ENCODE assay signal across 12 cellular contexts in the genomic region with DNA sequence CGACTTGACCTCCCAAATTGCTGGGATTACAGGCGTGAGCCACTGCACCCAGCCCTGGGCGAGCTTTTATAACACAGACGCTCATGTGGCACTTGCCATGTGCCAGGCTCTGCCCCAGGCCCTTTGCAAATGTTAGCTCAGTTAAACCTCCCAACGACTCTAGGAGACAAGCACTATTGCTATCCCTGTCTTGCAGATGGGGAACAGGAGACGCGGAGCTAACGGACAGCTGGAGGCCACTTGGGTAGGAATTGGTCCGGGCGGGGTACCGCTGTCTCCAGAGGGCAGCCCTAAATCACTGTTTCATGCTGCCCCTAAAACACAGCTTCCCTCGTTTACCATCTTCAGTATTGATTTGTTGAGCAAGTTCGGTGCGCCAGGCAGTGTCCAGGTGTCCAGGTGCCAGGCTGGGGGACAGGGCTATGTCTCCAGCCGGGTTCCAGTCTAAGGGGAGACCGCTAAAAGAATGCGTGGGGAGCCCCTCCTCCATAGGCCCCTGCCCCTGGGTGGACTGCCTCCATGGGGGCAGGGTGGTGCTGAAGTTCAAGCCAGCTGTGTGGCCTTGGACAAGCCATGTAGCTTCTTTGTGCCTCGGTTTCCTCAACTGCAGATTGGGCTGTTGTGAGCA. TPM values are rescaled to one million over a fixed set of nuclear protein-coding genes. Genes with fewer than 3 reads are reported as not detected.
DNase-seq lines count a peak whose midpoint lies in the region; ATAC-seq and TF ChIP-seq lines count a peak whose summit lies in the region.
"Had no signal": no experiment of that assay in that cellular context is flagged by ENCODE, and none has a peak within 500 bp of the region (broad histone marks: within the 10 kb centered on the region; RNA-seq: fewer than 3 reads in every experiment).

No MANE protein-coding gene starts in this region.

- POLR2A ChIA-PET in activated CD8-positive, alpha-beta T cell treated with anti-CD3 and anti-CD28 coated beads for 36 hours (lab: Charles Lee) = interaction anchor here (1.0 to 2.8 kb wide), 4 partner anchors 11 to 1167 kb away, joined by 3 to 10 read pairs (median 4); no protein-coding TSS in a partner anchor
- POLR2A ChIA-PET in RWPE1 (lab: Yijun Ruan, JAX; ENCODE audit: low non-redundant PET) = interaction anchor here (0.5 kb wide), 1 partner anchor 104 kb away, joined by 3 read pairs; no protein-coding TSS in a partner anchor

- H3K27ac Mint-ChIP-seq in activated CD8-positive, alpha-beta T cell treated with anti-CD3 and anti-CD28 coated beads for 36 hours = no peak overlapping the region
- no peak overlapping the region for H3K27ac Mint-ChIP-seq in memory B cell
- no peak overlapping the region for H3K27ac Mint-ChIP-seq in type B pancreatic cell
- H3K27ac Mint-ChIP-seq: nephron progenitor cell had no signal

- H3K9me3 Mint-ChIP-seq in activated CD8-positive, alpha-beta T cell treated with anti-CD3 and anti-CD28 coated beads for 36 hours = no peaks in the 10 kb centered on the region
- no peaks in the 10 kb centered on the region for H3K9me3 Mint-ChIP-seq in memory B cell
- no peaks in the 10 kb centered on the region for H3K9me3 Mint-ChIP-seq in type B pancreatic cell
- H3K9me3 Mint-ChIP-seq: nephron progenitor cell had no signal

- CTCF ChIA-PET in activated CD8-positive, alpha-beta T cell treated with anti-CD3 and anti-CD28 coated beads for 36 hours (lab: Charles Lee) = interaction anchor here (0.7 to 2.0 kb wide), 3 partner anchors 18 to 170 kb away, joined by 3 to 6 read pairs (median 3); no protein-coding TSS in a partner anchor
- CTCF ChIA-PET in RWPE1 (lab: Yijun Ruan, JAX) = no interaction called here

- H3K4me1 Mint-ChIP-seq in activated CD8-positive, alpha-beta T cell treated with anti-CD3 and anti-CD28 coated beads for 36 hours (ENCODE audit: low read depth) = peaks cover 46% of the 10 kb centered on the region
- H3K4me1 Mint-ChIP-seq in memory B cell (peaks cover 38% of the 10 kb centered on the region), type B pancreatic cell (ENCODE audit: unreplicated experiment) (peaks cover 18% of the 10 kb centered on the region)

- H3K27me3 ChIP-seq in cardiac muscle cell (no peaks in the 10 kb centered on the region), heart right ventricle (no peaks in the 10 kb centered on the region)
- H3K27me3 ChIP-seq: body of pancreas had no signal

- DNase-seq in cardiac muscle cell (ENCODE audit: low read depth in 1 of 2, low spot score in 1 of 2) (no peak), heart right ventricle (no peak), memory B cell (ENCODE audit: low spot score in 2 of 2) (no peak), type B pancreatic cell (ENCODE audit: extremely low spot score, unreplicated experiment) (no peak), iPS-NIHi11 (ENCODE audit: low spot score) (no peak), NCI-H2107 treated with DMSO at 0.1 percent for 48 hours (lab: John Stamatoyannopoulos, UW; ENCODE audit: unreplicated experiment) (no peak), RWPE1 (ENCODE audit: low spot score) (no peak)
- no peak for DNase-seq in activated CD8-positive, alpha-beta T cell treated with anti-CD3 and anti-CD28 coated beads for 36 hours

- TF ChIP-seq CTCF in cardiac muscle cell (IDR thresholded peaks at IDR 0.05; ENCODE audit: low read depth, low read length) (no peak), heart right ventricle (IDR thresholded peaks at IDR 0.05) (no peak), type B pancreatic cell (conservative IDR thresholded peaks at IDR 0.05) (no peak), RWPE1 (conservative IDR thresholded peaks at IDR 0.05; ENCODE audit: low read depth) (no peak)
- TF ChIP-seq CTCF in activated CD8-positive, alpha-beta T cell treated with anti-CD3 and anti-CD28 coated beads for 36 hours (IDR thresholded peaks at IDR 0.05) = no peak

- peaks cover 59% of the 10 kb centered on the region for H3K4me1 ChIP-seq in cardiac muscle cell (ENCODE audit: low read depth)
- peaks cover 2 to 87% (median 50%) of the 10 kb centered on the region in 9 donors for H3K4me1 ChIP-seq in heart right ventricle

- no peaks in the 10 kb centered on the region for H3K27me3 Mint-ChIP-seq in activated CD8-positive, alpha-beta T cell treated with anti-CD3 and anti-CD28 coated beads for 36 hours
- peaks cover 11% of the 10 kb centered on the region for H3K27me3 Mint-ChIP-seq in memory B cell
- H3K27me3 Mint-ChIP-seq in type B pancreatic cell = no peaks in the 10 kb centered on the region

- no peaks in the 10 kb centered on the region for H3K36me3 Mint-ChIP-seq in activated CD8-positive, alpha-beta T cell treated with anti-CD3 and anti-CD28 coated beads for 36 hours (ENCODE audit: low read depth)
- H3K36me3 Mint-ChIP-seq in memory B cell = no peaks in the 10 kb centered on the region
- no peaks in the 10 kb centered on the region for H3K36me3 Mint-ChIP-seq in type B pancreatic cell

- H3K36me3 ChIP-seq in cardiac muscle cell (no peaks in the 10 kb centered on the region), heart right ventricle (no peaks in the 10 kb centered on the region)
- H3K36me3 ChIP-seq: tibial nerve had no signal

- 90 to 92% methylated on average over 18 of the region's 18 CpGs for WGBS in heart right ventricle, 2 donors

- intact Hi-C loops in heart right ventricle (cut with DNase I) = loop anchor here in 1 of 10 donors (5.0 kb wide), 1 partner anchor 167 kb away; no protein-coding TSS in a partner anchor
- intact Hi-C loops in activated CD8-positive, alpha-beta T cell treated with anti-CD3 and anti-CD28 coated beads for 36 hours (cut with micrococcal nuclease) = no loop called here

- H3K27ac ChIP-seq in cardiac muscle cell (peak overlapping the region; percentile 98), heart right ventricle (peak overlapping the region in 1 of 10 donors; percentile 96), RWPE1 (no peak overlapping the region)

- H3K4me3 ChIP-seq in cardiac muscle cell (no peak overlapping the region), heart right ventricle (no peak overlapping the region)

- peak overlapping the region; percentile 75 for H3K4me3 Mint-ChIP-seq in activated CD8-positive, alpha-beta T cell treated with anti-CD3 and anti-CD28 coated beads for 36 hours
- H3K4me3 Mint-ChIP-seq in memory B cell (peak overlapping the region; percentile 61), type B pancreatic cell (peak overlapping the region; percentile 74)

- H3K9me3 ChIP-seq in cardiac muscle cell (ENCODE audit: low read depth) = no peaks in the 10 kb centered on the region
- H3K9me3 ChIP-seq in heart right ventricle = no peaks in the 10 kb centered on the region
- H3K9me3 ChIP-seq: body of pancreas, tibial nerve had no signal

- ATAC-seq in heart right ventricle (no peak), memory B cell (ENCODE audit: low read depth) (no peak)
- ATAC-seq in activated CD8-positive, alpha-beta T cell treated with anti-CD3 and anti-CD28 coated beads for 36 hours = no peak

RNA-seq across cellular contexts. Expression of a gene that starts 23.7 kb away (rescaled TPM):
- total RNA-seq in cardiac muscle cell = 2.0 and 5.2 TPM in 2 replicates
- polyA plus RNA-seq in cardiac muscle cell = 1.7 and 2.3 TPM in 2 replicates
- total RNA-seq in heart right ventricle = not detected
- polyA plus RNA-seq in heart right ventricle = not detected
- total RNA-seq in activated CD8-positive, alpha-beta T cell treated with anti-CD3 and anti-CD28 coated beads for 36 hours = not detected
- total RNA-seq in type B pancreatic cell (ENCODE audit: low replicate concordance) = 0.43 TPM in 1 of 2 replicates, not detected in the other
- total RNA-seq: body of pancreas, left colon, tibial nerve had no signal

RNA-seq across cellular contexts. Expression of a gene that starts 41.1 kb away (rescaled TPM):
- total RNA-seq in cardiac muscle cell (15.0 and 65.2 TPM in 2 replicates), heart right ventricle (1 to 10 TPM in 3 of 10 donors, under 1 TPM in 5, not detected in 2; 0.13 to 7.6 (median 0.79) TPM), type B pancreatic cell (ENCODE audit: low replicate concordance) (20.0 and 63.3 TPM in 2 replicates)
- polyA plus RNA-seq in cardiac muscle cell (17.7 and 112 TPM in 2 replicates), heart right ventricle (under 1 TPM; 0.22 to 0.28 TPM)
- 10 to 100 TPM; 90.6 to 93.7 TPM for total RNA-seq in activated CD8-positive, alpha-beta T cell treated with anti-CD3 and anti-CD28 coated beads for 36 hours
- total RNA-seq: body of pancreas had no signal
